13 cellular contexts compared by ENCODE assay signal in the genomic region with DNA sequence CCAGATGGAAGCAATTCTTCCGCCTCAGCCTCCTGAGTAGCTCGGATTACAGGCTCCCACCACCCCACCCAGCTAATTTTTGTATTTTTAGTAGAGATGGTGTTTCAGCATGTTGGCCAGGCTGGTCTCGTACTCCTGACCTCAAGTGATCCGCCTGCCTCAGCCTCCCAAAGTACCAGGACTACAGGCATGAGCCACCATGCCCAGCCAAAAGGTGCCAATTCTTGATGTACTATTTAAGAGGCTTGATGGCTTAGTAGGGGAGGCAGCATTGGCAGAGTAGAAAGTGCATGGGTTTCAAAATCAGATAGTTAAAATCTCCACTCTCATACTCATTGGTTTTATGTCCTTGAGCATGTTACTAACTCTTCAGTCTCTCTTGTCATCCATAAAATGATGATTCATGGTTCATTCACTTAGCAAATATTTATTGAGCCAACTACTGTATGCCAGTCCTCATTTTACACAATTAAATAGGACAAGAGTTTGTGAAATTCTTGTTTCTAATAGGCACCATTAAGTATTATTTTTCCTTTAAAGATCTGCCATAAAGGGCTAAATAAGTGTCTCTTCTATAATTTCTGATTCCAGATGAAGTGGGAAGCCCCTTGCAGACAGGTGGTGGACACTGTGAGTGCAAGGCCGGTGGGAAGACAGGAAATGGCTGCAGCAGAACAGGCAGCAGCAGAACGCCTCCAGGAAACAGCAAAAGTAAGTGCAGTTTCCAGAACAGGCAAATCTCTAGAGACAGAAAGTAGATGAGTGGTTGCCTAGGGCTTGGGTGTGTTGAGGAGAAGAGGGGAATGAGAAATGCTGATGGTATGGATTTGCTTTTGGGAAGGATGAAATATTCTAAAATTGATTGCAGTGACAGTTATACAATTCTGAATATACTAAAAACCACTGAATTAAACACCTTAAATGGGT. TPM values are rescaled to one million over a fixed set of nuclear protein-coding genes. Genes with fewer than 3 reads are reported as not detected.
DNase-seq lines count a peak whose midpoint lies in the region; ATAC-seq, FAIRE-seq and TF ChIP-seq lines count a peak whose summit lies in the region.
"Had no signal": no experiment of that assay in that cellular context is flagged by ENCODE, and none has a peak within 500 bp of the region (broad histone marks: within the 10 kb centered on the region; RNA-seq: fewer than 3 reads in every experiment).

No MANE protein-coding gene starts in this region.

- H4K8ac ChIP-seq in IMR-90 (ENCODE audit: low read depth in 2 of 2, low read length in 2 of 2) (peak overlapping the region in 1 of 2 experiments; percentile 41; a peak in 1 of 4 replicates), mesenchymal stem cell (ENCODE audit: low read length) (no peak overlapping the region)

- H2BK15ac ChIP-seq in IMR-90 (ENCODE audit: low read depth, low read length) = peak overlapping the region; percentile 74; the same call in 1 of the 3 replicates
- no peak overlapping the region for H2BK15ac ChIP-seq in mesenchymal stem cell (ENCODE audit: low read depth, poor library complexity, severe bottlenecking)

- H3K27ac ChIP-seq in IMR-90 (ENCODE audit: insufficient read depth, low read length) = peak overlapping the region; percentile 26; the same call in 1 of the 2 replicates
- peak overlapping the region; percentile 4 for H3K27ac ChIP-seq in astrocyte (ENCODE audit: low read depth, low read length)
- peak overlapping the region; percentile 51 for H3K27ac ChIP-seq in mesenchymal stem cell (ENCODE audit: low read length, poor library complexity, severe bottlenecking)

- H2AK5ac ChIP-seq in IMR-90 (ENCODE audit: low read depth, low read length) (peak overlapping the region; percentile 63; the same call in 1 of the 2 replicates), mesenchymal stem cell (ENCODE audit: low read length, severe bottlenecking) (no peak overlapping the region)

- peaks cover 24% of the 10 kb centered on the region for H3K36me3 Mint-ChIP-seq in astrocyte (ENCODE audit: low read depth, unreplicated experiment)

- DNase-seq in BJ (ENCODE audit: low read depth) (peak; percentile 41), IMR-90 (peak; percentile 26), astrocyte (ENCODE audit: low read depth) (peak; percentile 19), mesenchymal stem cell (no peak), NCI-H510A treated with DMSO at 0.1 percent for 48 hours (lab: John Stamatoyannopoulos, UW) (no peak), COLO829 (ENCODE audit: low spot score) (no peak), occipital lobe (lab: John Stamatoyannopoulos, UW) (no peak)
- DNase-seq: activated CD4-positive, alpha-beta T cell treated with anti-CD3 and anti-CD28 coated beads for 4 hours; C1 segment of cervical spinal cord; Kasumi-1; NCI-H2081 treated with DMSO at 0.1 percent for 48 hours; T-helper 1 cell had no signal

- H3K9me3 Mint-ChIP-seq in astrocyte (ENCODE audit: unreplicated experiment) = no peaks in the 10 kb centered on the region

- H3K27ac Mint-ChIP-seq in astrocyte (ENCODE audit: unreplicated experiment) = peak overlapping the region; percentile 12

- H3K27me3 Mint-ChIP-seq in astrocyte (ENCODE audit: low read depth, unreplicated experiment) = no peaks in the 10 kb centered on the region

- H2BK12ac ChIP-seq in mesenchymal stem cell (ENCODE audit: low read length in 2 of 2) = no peak overlapping the region

- POLR2A ChIA-PET in BJ (lab: Charles Lee) (no interaction called here), IMR-90 (lab: Charles Lee; ENCODE audit: unreplicated experiment) (interaction anchor here (1.5 kb wide), 1 partner anchor 8 kb away, joined by 5 read pairs; a partner anchor contains a TSS)

- no peak for FAIRE-seq in astrocyte (lab: Jason Lieb, UNC)

- no peak overlapping the region for H3K23ac ChIP-seq in IMR-90 (ENCODE audit: low read depth, low read length)
- no peak overlapping the region for H3K23ac ChIP-seq in mesenchymal stem cell (ENCODE audit: low read length in 2 of 2)

- dilution Hi-C loops in IMR-90 (cut with HindIII; ENCODE audit: low sequenced_read_pairs, unreplicated experiment) = no loop called here

- intact Hi-C loops in IMR-90 (cut with micrococcal nuclease) = loop anchor here (10.0 kb wide), 1 partner anchor 325 kb away; no protein-coding TSS in a partner anchor

- peak overlapping the region; percentile 70; the same call in 1 of the 2 replicates for H3K4ac ChIP-seq in IMR-90 (ENCODE audit: low read depth, low read length)
- no peak overlapping the region for H3K4ac ChIP-seq in mesenchymal stem cell (ENCODE audit: low read depth in 1 of 2, low read length in 2 of 2)

- H3K4me1 ChIP-seq in IMR-90 (ENCODE audit: control insufficient read depth, insufficient read depth, low read length) (no peaks in the 10 kb centered on the region; the same call in 1 of the 2 replicates), astrocyte (ENCODE audit: insufficient read depth, low read length) (peaks cover 7% of the 10 kb centered on the region), mesenchymal stem cell (ENCODE audit: control insufficient read depth, insufficient read depth, low read depth, low read length) (peaks cover 2% of the 10 kb centered on the region)

- ATAC-seq in IMR-90 (ENCODE audit: low read depth) (peak; percentile 58), HG02885 (IDR thresholded peaks at IDR 0.05; ENCODE audit: poor library complexity, unreplicated experiment) (no peak)

- in situ Hi-C loops in IMR-90 (cut with MboI; ENCODE audit: low sequenced_read_pairs) = loop anchor here (25.0 kb wide), 1 partner anchor 372 kb away; no protein-coding TSS in a partner anchor

- H3K27me3 ChIP-seq in BJ (ENCODE audit: control insufficient read depth, insufficient read depth, low read length) (no peaks in the 10 kb centered on the region), IMR-90 (ENCODE audit: control insufficient read depth, insufficient read depth, low read length) (no peaks in the 10 kb centered on the region), astrocyte (ENCODE audit: insufficient read depth, low read length) (no peaks in the 10 kb centered on the region), mesenchymal stem cell (ENCODE audit: control insufficient read depth in 1 of 2, insufficient read depth in 1 of 2, low read length in 2 of 2) (no peaks in the 10 kb centered on the region)

- peaks cover 14% of the 10 kb centered on the region for H3K9me1 ChIP-seq in IMR-90 (ENCODE audit: insufficient read depth, low read length)

- H4K5ac ChIP-seq in IMR-90 (ENCODE audit: low read depth, low read length) = no peak overlapping the region

- H3K79me2 ChIP-seq in astrocyte (ENCODE audit: insufficient read depth, low read length) = peaks cover 7% of the 10 kb centered on the region

- no CpG with 5 or more reads among the region's 6 CpGs for WGBS in IMR-90 (ENCODE audit: extremely low coverage in 2 of 2, insufficient read length in 1 of 2), 2 experiments
- 73% methylated on average over 4 of the region's 6 CpGs for WGBS in mesenchymal stem cell

- no peak overlapping the region for H2AK9ac ChIP-seq in IMR-90 (replicated peaks; ENCODE audit: low read depth, low read length, poor library complexity)

- H3K4me3 ChIP-seq in BJ (ENCODE audit: low read depth, low read length) (no peak overlapping the region), IMR-90 (ENCODE audit: insufficient read depth, low read depth, low read length) (no peak overlapping the region), astrocyte (ENCODE audit: insufficient read depth, low read depth, low read length) (no peak overlapping the region), mesenchymal stem cell (ENCODE audit: insufficient read depth in 1 of 2, low read depth in 1 of 2, low read length in 2 of 2) (peak overlapping the region in 1 of 2 experiments; percentile 21)

- H3K4me2 ChIP-seq in IMR-90 (ENCODE audit: low read depth, low read length) (no peak overlapping the region), astrocyte (ENCODE audit: low read length) (peak overlapping the region; percentile 6), mesenchymal stem cell (ENCODE audit: low read length, poor library complexity, severe bottlenecking) (no peak overlapping the region)

- TF ChIP-seq CTCF in BJ (IDR thresholded peaks at IDR 0.05; ENCODE audit: insufficient read depth, low read depth, low read length) (no peak), IMR-90 (conservative IDR thresholded peaks at IDR 0.05; ENCODE audit: low read depth, low read length) (no peak), astrocyte (IDR thresholded peaks at IDR 0.05; ENCODE audit: insufficient read depth, low read depth, low read length) (no peak)

- H3K36me3 ChIP-seq in BJ (ENCODE audit: control insufficient read depth, insufficient read depth, low read length) = peaks cover 13% of the 10 kb centered on the region
- H3K36me3 ChIP-seq in IMR-90 (ENCODE audit: control insufficient read depth, insufficient read depth, low read length) = peaks cover 42% of the 10 kb centered on the region
- H3K36me3 ChIP-seq in astrocyte (ENCODE audit: insufficient read depth, low read length) = peaks cover 43% of the 10 kb centered on the region
- peaks cover 49 to 73% of the 10 kb centered on the region in 2 experiments for H3K36me3 ChIP-seq in mesenchymal stem cell (ENCODE audit: control insufficient read depth in 1 of 2, insufficient read depth in 2 of 2, low read depth in 1 of 2, low read length in 2 of 2)

- peaks cover 12% of the 10 kb centered on the region for H3K4me1 Mint-ChIP-seq in astrocyte (ENCODE audit: low read depth, unreplicated experiment)

- no peak overlapping the region for H3K56ac ChIP-seq in IMR-90 (ENCODE audit: extremely low read depth, insufficient read depth, low read length)

- TF ChIP-seq RAD21 in IMR-90 (IDR thresholded peaks at IDR 0.05; ENCODE audit: low read length) = no peak

- BruUV-seq in IMR-90 (replicated peaks; lab: Mats Ljungman, UMichigan) = no TSS peak

- no peak overlapping the region for H3K4me3 Mint-ChIP-seq in astrocyte (ENCODE audit: unreplicated experiment)

- H4K20me1 ChIP-seq in IMR-90 (ENCODE audit: insufficient read depth, low read length) (no peaks in the 10 kb centered on the region), astrocyte (ENCODE audit: insufficient read depth, low read length) (no peaks in the 10 kb centered on the region)

- H3K9ac ChIP-seq in IMR-90 (ENCODE audit: low read depth, low read length) (no peak overlapping the region), astrocyte (ENCODE audit: low read length) (no peak overlapping the region), mesenchymal stem cell (ENCODE audit: low read length) (peak overlapping the region; percentile 44)

- H4K91ac ChIP-seq in IMR-90 (ENCODE audit: insufficient read depth, low read depth, low read length) (no peak overlapping the region; the same call in 1 of the 2 replicates), mesenchymal stem cell (ENCODE audit: low read length) (no peak overlapping the region)

- H3K14ac ChIP-seq in IMR-90 (replicated peaks; ENCODE audit: low read depth, low read length) (peak overlapping the region; percentile 89), mesenchymal stem cell (ENCODE audit: low read length in 2 of 2) (no peak overlapping the region)

- no peak overlapping the region for H2BK20ac ChIP-seq in IMR-90 (ENCODE audit: low read depth, low read length)

- H3K79me1 ChIP-seq in IMR-90 (ENCODE audit: low read depth in 1 of 2, low read length in 2 of 2) = peaks cover 6 to 40% of the 10 kb centered on the region in 2 experiments; a peak in 3 of 4 replicates
- H3K79me1 ChIP-seq in mesenchymal stem cell (replicated peaks; ENCODE audit: low read length, poor library complexity, severe bottlenecking) = peaks cover 18% of the 10 kb centered on the region

- no peak for TF ChIP-seq POLR2A in IMR-90 (IDR thresholded peaks at IDR 0.05; ENCODE audit: low read depth, low read length)

- no peaks in the 10 kb centered on the region for H3K9me3 ChIP-seq in IMR-90 (ENCODE audit: control insufficient read depth, insufficient read depth, low read length)
- no peaks in the 10 kb centered on the region for H3K9me3 ChIP-seq in astrocyte (ENCODE audit: insufficient read depth, low read depth, low read length)
- no peaks in the 10 kb centered on the region for H3K9me3 ChIP-seq in mesenchymal stem cell (ENCODE audit: control insufficient read depth, low read length)

- peak overlapping the region; percentile 4 for H2AFZ ChIP-seq in IMR-90 (replicated peaks; ENCODE audit: low read length, poor library complexity)
- no peak overlapping the region for H2AFZ ChIP-seq in astrocyte (ENCODE audit: low read depth, low read length)
- H2AFZ ChIP-seq in mesenchymal stem cell (ENCODE audit: low read depth, low read length) = no peak overlapping the region

- H3K18ac ChIP-seq in IMR-90 (ENCODE audit: low read depth, low read length) (no peak overlapping the region), mesenchymal stem cell (ENCODE audit: low read depth in 1 of 2, low read length in 2 of 2) (no peak overlapping the region)

- H2BK120ac ChIP-seq in IMR-90 (ENCODE audit: low read depth, low read length) (peak overlapping the region; percentile 64), mesenchymal stem cell (ENCODE audit: low read depth, low read length) (no peak overlapping the region)

- H2BK5ac ChIP-seq in IMR-90 (ENCODE audit: low read depth, low read length, poor library complexity, severe bottlenecking) (peak overlapping the region; percentile 68), mesenchymal stem cell (ENCODE audit: low read depth, low read length, poor library complexity, severe bottlenecking) (no peak overlapping the region)

- CTCF ChIA-PET in BJ (lab: Yijun Ruan, JAX) (no interaction called here), IMR-90 (lab: Yijun Ruan, JAX) (no interaction called here)

RNA-seq across cellular contexts. Expression of a gene that starts 8.2 kb away (rescaled TPM):
- polyA plus RNA-seq in BJ (2011; rRNA removed) (3,309 and 5,343 TPM in 2 replicates), IMR-90 (2012; rRNA removed) (2,806 and 4,622 TPM in 2 replicates)
- polyA minus RNA-seq in BJ (2011; rRNA and poly(A)+ RNA removed) = 960 and 2,119 TPM in 2 replicates
- total RNA-seq in IMR-90 (2012; rRNA removed) (1,595 and 1,663 TPM in 2 replicates), astrocyte (993 and 1,032 TPM in 2 replicates), occipital lobe (891 TPM)
- 1,884 and 2,403 TPM in 2 replicates for polyA plus RNA-seq in IMR-90 (2012; cell fraction: cytosol; rRNA removed)
- 413 and 1,434 TPM in 2 replicates for polyA plus RNA-seq in IMR-90 (2012; cell fraction: nucleus; rRNA removed; ENCODE audit: low replicate concordance)
- 5,075 TPM for polyA plus RNA-seq in mesenchymal stem cell (2013, experiment 1 of 2)
- 4,888 TPM for polyA plus RNA-seq in mesenchymal stem cell (2013, experiment 2 of 2)

RNA-seq across cellular contexts. Expression of a gene that starts 9.6 kb away (rescaled TPM):
- 9.8 and 12.9 TPM in 2 replicates for polyA plus RNA-seq in BJ (2011; rRNA removed)
- 7.1 and 8.9 TPM in 2 replicates for polyA minus RNA-seq in BJ (2011; rRNA and poly(A)+ RNA removed)
- 7.0 and 8.1 TPM in 2 replicates for total RNA-seq in IMR-90 (2012; rRNA removed)
- polyA plus RNA-seq in IMR-90 (2012; rRNA removed) = 7.4 and 7.9 TPM in 2 replicates
- polyA plus RNA-seq in IMR-90 (2012; cell fraction: cytosol; rRNA removed) = 6.5 and 6.6 TPM in 2 replicates
- 6.6 and 7.1 TPM in 2 replicates for polyA plus RNA-seq in IMR-90 (2012; cell fraction: nucleus; rRNA removed; ENCODE audit: low replicate concordance)
- 13.2 and 13.8 TPM in 2 replicates for total RNA-seq in astrocyte
- polyA plus RNA-seq in mesenchymal stem cell (2013, experiment 1 of 2) = 6.8 TPM
- polyA plus RNA-seq in mesenchymal stem cell (2013, experiment 2 of 2) = 7.1 TPM
- total RNA-seq in occipital lobe = 13.3 TPM

RNA-seq across cellular contexts. Expression of a gene that starts 10.1 kb away (rescaled TPM):
- 3.3 and 3.4 TPM in 2 replicates for polyA plus RNA-seq in BJ (2011; rRNA removed)
- polyA minus RNA-seq in BJ (2011; rRNA and poly(A)+ RNA removed) = 1.5 and 2.0 TPM in 2 replicates
- 1.4 and 2.2 TPM in 2 replicates for total RNA-seq in IMR-90 (2012; rRNA removed)
- 1.7 and 2.4 TPM in 2 replicates for polyA plus RNA-seq in IMR-90 (2012; rRNA removed)
- 0.36 and 1.3 TPM in 2 replicates for polyA plus RNA-seq in IMR-90 (2012; cell fraction: cytosol; rRNA removed)
- polyA plus RNA-seq in IMR-90 (2012; cell fraction: nucleus; rRNA removed; ENCODE audit: low replicate concordance) = 2.6 and 3.4 TPM in 2 replicates
- 5.1 and 5.8 TPM in 2 replicates for total RNA-seq in astrocyte
- polyA plus RNA-seq in mesenchymal stem cell (2013, experiment 1 of 2) = 1.3 TPM
- polyA plus RNA-seq in mesenchymal stem cell (2013, experiment 2 of 2) = 1.2 TPM
- total RNA-seq in occipital lobe = 1.2 TPM

RNA-seq across cellular contexts. Expression of a gene that starts 16.6 kb away (rescaled TPM):
- polyA plus RNA-seq in BJ (2011; rRNA removed) = 27.7 and 42.5 TPM in 2 replicates
- polyA minus RNA-seq in BJ (2011; rRNA and poly(A)+ RNA removed) = 16.1 and 22.4 TPM in 2 replicates
- 13.1 and 17.0 TPM in 2 replicates for total RNA-seq in IMR-90 (2012; rRNA removed)
- polyA plus RNA-seq in IMR-90 (2012; rRNA removed) = 15.0 and 15.8 TPM in 2 replicates
- polyA plus RNA-seq in IMR-90 (2012; cell fraction: cytosol; rRNA removed) = 24.0 and 28.4 TPM in 2 replicates
- polyA plus RNA-seq in IMR-90 (2012; cell fraction: nucleus; rRNA removed; ENCODE audit: low replicate concordance) = 20.7 and 29.0 TPM in 2 replicates
- total RNA-seq in astrocyte = 60.5 and 72.8 TPM in 2 replicates
- 27.4 TPM for polyA plus RNA-seq in mesenchymal stem cell (2013, experiment 1 of 2)
- polyA plus RNA-seq in mesenchymal stem cell (2013, experiment 2 of 2) = 24.5 TPM
- 2.5 TPM for total RNA-seq in occipital lobe

RNA-seq across cellular contexts. Expression of a gene that starts 25.7 kb away (rescaled TPM):
- polyA plus RNA-seq in BJ (2011; rRNA removed) = 45.2 and 51.6 TPM in 2 replicates
- 14.9 and 26.4 TPM in 2 replicates for polyA minus RNA-seq in BJ (2011; rRNA and poly(A)+ RNA removed)
- 55.0 and 58.9 TPM in 2 replicates for total RNA-seq in IMR-90 (2012; rRNA removed)
- polyA plus RNA-seq in IMR-90 (2012; rRNA removed) = 53.0 and 58.9 TPM in 2 replicates
- 31.5 and 39.6 TPM in 2 replicates for polyA plus RNA-seq in IMR-90 (2012; cell fraction: cytosol; rRNA removed)
- polyA plus RNA-seq in IMR-90 (2012; cell fraction: nucleus; rRNA removed; ENCODE audit: low replicate concordance) = 69.7 and 125 TPM in 2 replicates
- total RNA-seq in astrocyte = 42.8 and 45.2 TPM in 2 replicates
- polyA plus RNA-seq in mesenchymal stem cell (2013, experiment 1 of 2) = 35.7 TPM
- polyA plus RNA-seq in mesenchymal stem cell (2013, experiment 2 of 2) = 36.6 TPM
- 26.8 TPM for total RNA-seq in occipital lobe

Comparison
In these comparisons a context has a peak if more than half of its experiments do, and no peak if none do; other contexts are left out.
1. DNase-seq: peak in BJ (single experiment), IMR-90 (single experiment) and astrocyte (single experiment); none in mesenchymal stem cell (single experiment), NCI-H510A treated with DMSO at 0.1 percent for 48 hours (single experiment), COLO829 (single experiment) and occipital lobe (single experiment).
2. Peak in every context shown above with its lines, with median percentiles within 50 percentile points of each other: H3K27ac ChIP-seq.